ENCODE assay signal across 9 cellular contexts in genomic region chr9:133956520-133957076, GRCh38. TPM values are rescaled to one million over a fixed set of nuclear protein-coding genes. Genes with fewer than 3 reads are reported as not detected.
DNase-seq lines count a peak whose midpoint lies in the region; ATAC-seq and TF ChIP-seq lines count a peak whose summit lies in the region.
"Had no signal": no experiment of that assay in that cellular context is flagged by ENCODE, and none has a peak within 500 bp of the region (broad histone marks: within the 10 kb centered on the region; RNA-seq: fewer than 3 reads in every experiment).

No MANE protein-coding gene starts in this region.

- no peaks in the 10 kb centered on the region for H3K36me3 ChIP-seq in left ventricle myocardium inferior
- no peaks in the 10 kb centered on the region for H3K36me3 ChIP-seq in sigmoid colon

- H3K4me3 ChIP-seq in GM12875 (ENCODE audit: low read depth, low read length) (peak overlapping the region; percentile 60), left ventricle myocardium inferior (peak overlapping the region; percentile 41), sigmoid colon (no peak overlapping the region)

- H3K27ac ChIP-seq in VCaP (0 out of 2 replicates have a peak overlapping the region, but pooled peaks have one; percentile 16), left ventricle myocardium inferior (replicated peaks) (peak overlapping the region; percentile 57), sigmoid colon (peak overlapping the region in 3 of 4 donors; percentile 21 to 38 (median 38))

- H3K27me3 ChIP-seq in left ventricle myocardium inferior (ENCODE audit: low read depth) (no peaks in the 10 kb centered on the region), sigmoid colon (peaks cover 0 to 4% (median 0%) of the 10 kb centered on the region in 3 donors)

- TF ChIP-seq CTCF in GM12875 (IDR thresholded peaks at IDR 0.05; ENCODE audit: borderline replicate concordance, insufficient read depth, low read depth, low read length): no peak
- no peak for TF ChIP-seq CTCF in VCaP (conservative IDR thresholded peaks at IDR 0.05)
- no peak for TF ChIP-seq CTCF in left ventricle myocardium inferior (IDR thresholded peaks at IDR 0.05; ENCODE audit: borderline replicate concordance)
- TF ChIP-seq CTCF in sigmoid colon (IDR thresholded peaks at IDR 0.05): no peak

- TF ChIP-seq EP300 in sigmoid colon (IDR thresholded peaks at IDR 0.05): no peak

- intact Hi-C loops in left ventricle myocardium inferior (cut with micrococcal nuclease): no loop called here
- intact Hi-C loops in sigmoid colon (cut with DNase I): no loop called here

- no peak for DNase-seq in left ventricle myocardium inferior
- DNase-seq in sigmoid colon: no peak
- DNase-seq in NOMO-1 (lab: John Stamatoyannopoulos, UW; ENCODE audit: unreplicated experiment in 2 of 2): no peak
- DNase-seq in NCI-H2081 (lab: John Stamatoyannopoulos, UW): no peak
- DNase-seq: NCI-H187 treated with DMSO at 0.1 percent for 48 hours had no signal

- no peak for TF ChIP-seq POLR2A in sigmoid colon (IDR thresholded peaks at IDR 0.05)

- ATAC-seq in HG02610 (IDR thresholded peaks at IDR 0.05; ENCODE audit: unreplicated experiment) (no peak), HG03432 (IDR thresholded peaks at IDR 0.05; ENCODE audit: unreplicated experiment) (no peak)

- 58 to 74% methylated on average over 14 of the region's 14 CpGs for WGBS in sigmoid colon, 2 donors

- H3K4me1 ChIP-seq in left ventricle myocardium inferior (peaks cover 54% of the 10 kb centered on the region), sigmoid colon (peaks cover 0 to 19% (median 12%) of the 10 kb centered on the region in 4 donors)

- H3K9me3 ChIP-seq in left ventricle myocardium inferior (replicated peaks): no peaks in the 10 kb centered on the region
- H3K9me3 ChIP-seq in sigmoid colon: no peaks in the 10 kb centered on the region

RNA-seq across cellular contexts. Expression of gene VAV2, which starts 35.5 kb away (rescaled TPM):
- total RNA-seq in left ventricle myocardium inferior (4.1 TPM), sigmoid colon (1 to 10 TPM; 3.8 to 7.2 (median 6.6) TPM)
- polyA plus RNA-seq in sigmoid colon: 10 to 100 TPM; 14.4 to 23.3 (median 18.5) TPM

Comparison
In these comparisons a context has a peak if more than half of its experiments do, and no peak if none do; other contexts are left out.
1. H3K4me3 ChIP-seq: peak in GM12875 (single experiment) and left ventricle myocardium inferior (single experiment); none in sigmoid colon (0 of 4).
2. Peak in every context shown above with its lines, with median percentiles within 50 percentile points of each other: H3K27ac ChIP-seq.